In the genomic region with DNA sequence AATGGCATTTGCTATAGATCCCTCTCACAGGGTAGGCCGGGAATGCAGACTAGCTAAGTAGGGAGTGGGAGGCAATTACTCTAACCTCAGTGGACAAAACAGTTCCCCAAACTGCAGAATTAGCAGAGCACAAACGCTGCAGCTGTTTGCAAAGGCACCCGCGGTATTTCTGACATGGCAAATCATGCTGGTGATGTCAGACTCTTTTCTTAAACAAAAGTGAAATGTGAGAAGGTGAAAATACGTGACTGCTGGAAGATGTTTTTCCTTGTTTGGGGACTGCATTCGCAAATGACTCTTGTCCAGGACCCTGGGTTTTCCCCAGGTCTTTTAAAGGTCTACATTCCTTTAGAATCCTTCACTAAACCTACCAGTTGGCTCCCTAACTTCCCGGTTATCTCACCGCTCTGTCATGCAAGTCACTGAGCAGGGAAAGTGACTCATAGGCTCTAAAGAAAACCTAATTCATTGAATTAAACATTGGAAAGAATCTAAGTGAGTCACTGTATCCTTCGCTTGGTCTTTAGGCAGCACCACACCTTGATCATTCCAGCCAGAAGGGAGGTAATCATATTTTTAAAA, we compare ENCODE assay signal across 8 cellular contexts.
DNase-seq lines count a peak whose midpoint lies in the region; ATAC-seq and TF ChIP-seq lines count a peak whose summit lies in the region.

No MANE protein-coding gene starts in this region.

- no peaks in the 10 kb centered on the region for H3K9me3 ChIP-seq in stomach smooth muscle (ENCODE audit: control insufficient read depth in 2 of 2, low read length in 2 of 2)
- no peaks in the 10 kb centered on the region for H3K9me3 ChIP-seq in CD4-positive, alpha-beta T cell (ENCODE audit: control insufficient read depth, low read length)

- POLR2A ChIA-PET in activated CD4-positive, alpha-beta memory T cell treated with anti-CD3 and anti-CD28 coated beads for 36 hours (lab: Charles Lee): no interaction called here
- POLR2A ChIA-PET in CD4-positive, alpha-beta T cell (lab: Charles Lee): no interaction called here

- H3K27ac ChIP-seq in stomach smooth muscle (ENCODE audit: low read length): peak overlapping the region; percentile 58
- H3K27ac ChIP-seq in CD4-positive, alpha-beta T cell (ENCODE audit: low read depth, low read length): no peak overlapping the region

- H3K9ac ChIP-seq in stomach smooth muscle (ENCODE audit: low read length in 2 of 2): peak overlapping the region; percentile 36 to 71

- H3K4me1 ChIP-seq in stomach smooth muscle (ENCODE audit: control insufficient read depth, insufficient read depth, low read length): peaks cover 24% of the 10 kb centered on the region

- H3K4me1 Mint-ChIP-seq in activated CD4-positive, alpha-beta memory T cell treated with anti-CD3 and anti-CD28 coated beads for 36 hours (ENCODE audit: low read depth): peaks cover 2% of the 10 kb centered on the region
- peaks cover 14% of the 10 kb centered on the region for H3K4me1 Mint-ChIP-seq in CD4-positive, alpha-beta T cell (ENCODE audit: low read depth)

- H3K27me3 ChIP-seq in stomach smooth muscle (ENCODE audit: control insufficient read depth in 1 of 2, insufficient read depth in 2 of 2, low read length in 2 of 2): no peaks in the 10 kb centered on the region
- no peaks in the 10 kb centered on the region for H3K27me3 ChIP-seq in CD4-positive, alpha-beta T cell (ENCODE audit: control insufficient read depth, insufficient read depth, low read length)

- DNase-seq in GM03348 (ENCODE audit: low spot score): peak; percentile 85
- DNase-seq in LoVo (ENCODE audit: low spot score): peak; percentile 87
- DNase-seq in astrocyte of the spinal cord (ENCODE audit: low read depth, low spot score): peak; percentile 98
- peak; percentile 75 for DNase-seq in iPS-NIHi11 (ENCODE audit: low spot score)
- DNase-seq in NCI-H1092 treated with DMSO at 0.1 percent for 48 hours (lab: John Stamatoyannopoulos, UW): no peak
- DNase-seq in activated CD4-positive, alpha-beta memory T cell treated with anti-CD3 and anti-CD28 coated beads for 36 hours: no peak
- DNase-seq in CD4-positive, alpha-beta T cell: no peak

- no peaks in the 10 kb centered on the region for H3K9me3 Mint-ChIP-seq in activated CD4-positive, alpha-beta memory T cell treated with anti-CD3 and anti-CD28 coated beads for 36 hours
- H3K9me3 Mint-ChIP-seq in CD4-positive, alpha-beta T cell: no peaks in the 10 kb centered on the region

- H3K4me3 ChIP-seq in astrocyte of the spinal cord (ENCODE audit: low read depth, low read length) (peak overlapping the region; percentile 7), stomach smooth muscle (ENCODE audit: low read length in 2 of 2) (peak overlapping the region; percentile 34 to 60)

- intact Hi-C loops in activated CD4-positive, alpha-beta memory T cell treated with anti-CD3 and anti-CD28 coated beads for 36 hours (cut with micrococcal nuclease): no loop called here
- intact Hi-C loops in CD4-positive, alpha-beta T cell (cut with DNase I, micrococcal nuclease): no loop called here

- no peaks in the 10 kb centered on the region for H3K36me3 ChIP-seq in stomach smooth muscle (ENCODE audit: control insufficient read depth in 2 of 2, insufficient read depth in 2 of 2, low read length in 2 of 2)

- CTCF ChIA-PET in activated CD4-positive, alpha-beta memory T cell treated with anti-CD3 and anti-CD28 coated beads for 36 hours (lab: Charles Lee): no interaction called here
- CTCF ChIA-PET in CD4-positive, alpha-beta T cell (lab: Charles Lee): no interaction called here

- H3K27ac Mint-ChIP-seq in activated CD4-positive, alpha-beta memory T cell treated with anti-CD3 and anti-CD28 coated beads for 36 hours: no peak overlapping the region
- H3K27ac Mint-ChIP-seq in CD4-positive, alpha-beta T cell: no peak overlapping the region

- in situ Hi-C loops in astrocyte of the spinal cord (cut with HindIII; ENCODE audit: low sequenced_read_pairs): no loop called here

- TF ChIP-seq CTCF in astrocyte of the spinal cord (IDR thresholded peaks at IDR 0.05; ENCODE audit: low read depth, low read length): no peak
- TF ChIP-seq CTCF in CD4-positive, alpha-beta T cell (IDR thresholded peaks at IDR 0.05): no peak

- H3K27me3 Mint-ChIP-seq in activated CD4-positive, alpha-beta memory T cell treated with anti-CD3 and anti-CD28 coated beads for 36 hours: peaks cover 1% of the 10 kb centered on the region
- H3K27me3 Mint-ChIP-seq in CD4-positive, alpha-beta T cell: peaks cover 48% of the 10 kb centered on the region

- no peaks in the 10 kb centered on the region for H3K36me3 Mint-ChIP-seq in activated CD4-positive, alpha-beta memory T cell treated with anti-CD3 and anti-CD28 coated beads for 36 hours
- no peaks in the 10 kb centered on the region for H3K36me3 Mint-ChIP-seq in CD4-positive, alpha-beta T cell (ENCODE audit: low read depth)

- ATAC-seq in CD4-positive, alpha-beta T cell (ENCODE audit: poor library complexity): no peak

- H3K4me3 Mint-ChIP-seq in activated CD4-positive, alpha-beta memory T cell treated with anti-CD3 and anti-CD28 coated beads for 36 hours: no peak overlapping the region
- H3K4me3 Mint-ChIP-seq in CD4-positive, alpha-beta T cell: no peak overlapping the region

Comparison
In these comparisons a context has a peak if more than half of its experiments do, and no peak if none do; other contexts are left out.
1. DNase-seq: peak in GM03348 (single experiment), LoVo (single experiment), astrocyte of the spinal cord (single experiment) and iPS-NIHi11 (single experiment); none in NCI-H1092 treated with DMSO at 0.1 percent for 48 hours (single experiment), activated CD4-positive, alpha-beta memory T cell treated with anti-CD3 and anti-CD28 coated beads for 36 hours (single experiment) and CD4-positive, alpha-beta T cell (0 of 10).